ENCODE assay signal across 10 cellular contexts in genomic region chr2:110101911-110102774, GRCh38. TPM values are rescaled to one million over a fixed set of nuclear protein-coding genes. Genes with fewer than 3 reads are reported as not detected.
DNase-seq lines count a peak whose midpoint lies in the region; ATAC-seq and TF ChIP-seq lines count a peak whose summit lies in the region.
"Had no signal": no experiment of that assay in that cellular context is flagged by ENCODE, and none has a peak within 500 bp of the region (broad histone marks: within the 10 kb centered on the region; RNA-seq: fewer than 3 reads in every experiment).

No MANE protein-coding gene starts in this region.

- H3K4me3 ChIP-seq in choroid plexus epithelial cell (ENCODE audit: low read depth, low read length), result no peak overlapping the region
- no peak overlapping the region for H3K4me3 ChIP-seq in mesendoderm (ENCODE audit: low read length)
- no peak overlapping the region for H3K4me3 ChIP-seq in urinary bladder (ENCODE audit: low read depth, low read length)

- H3K4me2 ChIP-seq in mesendoderm (ENCODE audit: low read length), result no peak overlapping the region

- H3K79me2 ChIP-seq in mesendoderm (ENCODE audit: control insufficient read depth, insufficient read depth, low read length), result no peaks in the 10 kb centered on the region

- H3K27ac ChIP-seq in mesendoderm (ENCODE audit: low read depth, low read length) (no peak overlapping the region), urinary bladder (ENCODE audit: low read depth) (peak overlapping the region; percentile 39)

- H2BK120ac ChIP-seq in mesendoderm (ENCODE audit: low read depth, low read length), result no peak overlapping the region

- no peak overlapping the region for H2AK5ac ChIP-seq in mesendoderm (ENCODE audit: low read length)

- peak in 1 of 2 donors; percentile 69 for ATAC-seq in activated naive CD4-positive, alpha-beta T cell treated with anti-CD3 and anti-CD28 coated beads, Interleukin-2, amount 50 U/mL, for 72 hours
- no peak for ATAC-seq in GM19452 (IDR thresholded peaks at IDR 0.05; ENCODE audit: unreplicated experiment)

- H3K4ac ChIP-seq in mesendoderm (ENCODE audit: low read depth, low read length), result no peak overlapping the region

- no peaks in the 10 kb centered on the region for H3K27me3 ChIP-seq in mesendoderm (ENCODE audit: insufficient read depth, low read length, poor library complexity)

- H3K56ac ChIP-seq in mesendoderm (ENCODE audit: low read length), result peak overlapping the region; percentile 35

- no peak for DNase-seq in activated naive CD4-positive, alpha-beta T cell treated with anti-CD3 and anti-CD28 coated beads, Interleukin-2, amount 50 U/mL, for 72 hours (ENCODE audit: low spot score in 2 of 2)
- no peak for DNase-seq in activated naive CD4-positive, alpha-beta T cell treated with Interleukin-2 at 50 U/mL for 16 hours
- DNase-seq in choroid plexus epithelial cell (ENCODE audit: low read depth) (peak; percentile 20), mesendoderm (no peak), NCI-H187 treated with DMSO at 0.1 percent for 48 hours (lab: John Stamatoyannopoulos, UW) (no peak), NCI-H1436 (lab: John Stamatoyannopoulos, UW) (no peak)
- DNase-seq: AML-193 had no signal

- H3K9me3 Mint-ChIP-seq in activated naive CD4-positive, alpha-beta T cell treated with anti-CD3 and anti-CD28 coated beads, Interleukin-2, amount 50 U/mL, for 72 hours, result peaks cover 0 to 5% of the 10 kb centered on the region in 2 donors
- H3K9me3 Mint-ChIP-seq: activated naive CD4-positive, alpha-beta T cell treated with anti-CD3 and anti-CD28 coated beads, Interleukin-2, amount 10 ng/mL, durations not matched to agents 7 days and 5 days had no signal

- no peaks in the 10 kb centered on the region for H3K79me1 ChIP-seq in mesendoderm (ENCODE audit: low read length)

- no peak overlapping the region for H3K23ac ChIP-seq in mesendoderm (ENCODE audit: low read length)

- H2BK5ac ChIP-seq in mesendoderm (ENCODE audit: low read length), result no peak overlapping the region

- no peak overlapping the region for H3K18ac ChIP-seq in mesendoderm (ENCODE audit: low read length)

- H2BK15ac ChIP-seq in mesendoderm (replicated peaks; ENCODE audit: low read depth), result no peak overlapping the region

- H3K9ac ChIP-seq in mesendoderm (ENCODE audit: low read length), result no peak overlapping the region

- no peaks in the 10 kb centered on the region for H3K36me3 ChIP-seq in mesendoderm (ENCODE audit: control insufficient read depth, insufficient read depth, low read length)
- no peaks in the 10 kb centered on the region for H3K36me3 ChIP-seq in urinary bladder (ENCODE audit: insufficient read depth)

- no peak overlapping the region for H4K5ac ChIP-seq in mesendoderm (ENCODE audit: low read length)

- H3K36me3 Mint-ChIP-seq in activated naive CD4-positive, alpha-beta T cell treated with anti-CD3 and anti-CD28 coated beads, Interleukin-2, amount 50 U/mL, for 72 hours, result no peaks in the 10 kb centered on the region
- H3K36me3 Mint-ChIP-seq: activated naive CD4-positive, alpha-beta T cell treated with anti-CD3 and anti-CD28 coated beads, Interleukin-2, amount 10 ng/mL, durations not matched to agents 7 days and 5 days had no signal

- H3K4me1 ChIP-seq in mesendoderm (ENCODE audit: control insufficient read depth, low read depth, low read length) (no peaks in the 10 kb centered on the region), urinary bladder (ENCODE audit: insufficient read depth) (no peaks in the 10 kb centered on the region)

- TF ChIP-seq CTCF in choroid plexus epithelial cell (conservative IDR thresholded peaks at IDR 0.05; ENCODE audit: low read depth, low read length), result no peak

- WGBS in mesendoderm (ENCODE audit: extremely low coverage, insufficient coverage, low lambda C conversion rate), result no CpG with 5 or more reads among the region's 9 CpGs
- 70% methylated on average over 9 of the region's 9 CpGs for WGBS in urinary bladder

- H3K27ac Mint-ChIP-seq in activated naive CD4-positive, alpha-beta T cell treated with anti-CD3 and anti-CD28 coated beads, Interleukin-2, amount 50 U/mL, for 72 hours, result peak overlapping the region; percentile 17 to 34
- H3K27ac Mint-ChIP-seq: activated naive CD4-positive, alpha-beta T cell treated with anti-CD3 and anti-CD28 coated beads, Interleukin-2, amount 10 ng/mL, durations not matched to agents 7 days and 5 days had no signal

- H4K8ac ChIP-seq in mesendoderm (ENCODE audit: low read depth, low read length), result no peak overlapping the region

RNA-seq across cellular contexts. Expression of gene MALL, which starts 13.5 kb away (rescaled TPM):
- not detected for total RNA-seq in activated naive CD4-positive, alpha-beta T cell treated with anti-CD3 and anti-CD28 coated beads, Interleukin-2, amount 50 U/mL, for 72 hours
- polyA plus RNA-seq in mesendoderm (2013, experiment 1 of 2), result 4.3 TPM
- polyA plus RNA-seq in mesendoderm (2013, experiment 2 of 2), result 3.9 TPM
- total RNA-seq in urinary bladder, result 24.4 TPM
- polyA plus RNA-seq in urinary bladder, result 14.1 TPM

Comparison
In these comparisons a context has a peak if more than half of its experiments do, and no peak if none do; other contexts are left out.
1. RNA of gene MALL, which starts 13.5 kb away (total RNA-seq): 24.4 TPM in urinary bladder (single experiment); not detected in activated naive CD4-positive, alpha-beta T cell treated with anti-CD3 and anti-CD28 coated beads, Interleukin-2, amount 50 U/mL, for 72 hours; every median in the first group is over 10 times any median in the second.